Comparison of ENCODE assay signal across 23 cellular contexts in genomic region chr16:68015681-68016080, GRCh38. TPM values are rescaled to one million over a fixed set of nuclear protein-coding genes. Genes with fewer than 3 reads are reported as not detected.
A peak's percentile ranks its signal among the peaks of the same experiment; 100 is the strongest.
DNase-seq lines count a peak whose midpoint lies in the region; ATAC-seq, FAIRE-seq and TF ChIP-seq lines count a peak whose summit lies in the region.
"Had no signal": no experiment of that assay in that cellular context is flagged by ENCODE, and none has a peak within 500 bp of the region (broad histone marks: within the 10 kb centered on the region; RNA-seq: fewer than 3 reads in every experiment).

Gene DPEP2NB, minus strand, starts transcription at chr16:68015911. Its CDS starts 141 bp downstream, at chr16:68015770.

- H3K4me3 Mint-ChIP-seq in neural progenitor cell (no peak within 1 kb of the TSS), chondrocyte (ENCODE audit: unreplicated experiment) (no peak within 1 kb of the TSS)

- DNase-seq in A549 (ENCODE audit: low read depth in 1 of 2, low spot score in 1 of 2) (no peak), D341Med (ENCODE audit: low spot score) (peak; percentile 3), K562 (ENCODE audit: extremely low read depth in 1 of 4, low spot score in 3 of 4) (peak in 1 of 4 experiments; percentile 5), neural progenitor cell (ENCODE audit: low spot score) (no peak), chondrocyte (ENCODE audit: low spot score) (no peak), HUDEP-2 (lab: John Stamatoyannopoulos, UW; ENCODE audit: unreplicated experiment in 76 of 76) (no peak)
- DNase-seq: GDM1, HCEC 1CT, NCI-H1105 treated with DMSO at 0.1 percent for 48 hours, NCI-H1694, NCI-H2081 treated with DMSO at 0.1 percent for 48 hours, NCI-H345, NCI-H524 treated with DMSO at 0.1 percent for 48 hours, PC-3, RPMI8226, SHP77 treated with DMSO at 0.1 percent for 48 hours, SK-N-SH had no signal

- no peaks in the 10 kb centered on the region; a peak in 1 of 5 replicates for H3K27me3 ChIP-seq in K562 (ENCODE audit: control insufficient read depth in 2 of 2, insufficient read depth in 2 of 2, low read length in 2 of 2)
- no peaks in the 10 kb centered on the region for H3K27me3 ChIP-seq in neural progenitor cell
- H3K27me3 ChIP-seq: BLaER1 treated with 17β-estradiol and CSF1 and Interleukin-3, amounts not matched to agents 10 nM and 100 nM had no signal

- peak within 1 kb of the TSS; percentile 68 for H3K27ac Mint-ChIP-seq in neural progenitor cell
- no peak within 1 kb of the TSS for H3K27ac Mint-ChIP-seq in chondrocyte (ENCODE audit: unreplicated experiment)

- H3K36me3 ChIP-seq in K562 (ENCODE audit: control insufficient read depth, insufficient read depth, low read length) (no peaks in the 10 kb centered on the region; the same call in 2 of the 3 replicates), neural progenitor cell (no peaks in the 10 kb centered on the region)

- no TSS peak for BruUV-seq in K562 (replicated peaks; lab: Mats Ljungman, UMichigan)

- POLR2A ChIA-PET in A549 (lab: Yijun Ruan, JAX): no interaction called here
- POLR2A ChIA-PET in K562 (lab: Yijun Ruan, JAX): interaction anchor here (0.5 to 1.9 kb wide), 4 partner anchors 10 to 69 kb away, joined by 3 to 9 read pairs (median 4); partner anchors contain the start of gene NFATC3

- CTCF ChIA-PET in A549 (lab: Yijun Ruan, JAX) (interaction anchor here (1.7 to 2.0 kb wide), 2 partner anchors 25 kb away, joined by 4 to 6 read pairs; no protein-coding TSS in a partner anchor), K562 (lab: Yijun Ruan, JAX; ENCODE audit: low intra/inter-chr PET ratio) (no interaction called here)

- H3K27me3 Mint-ChIP-seq in neural progenitor cell (ENCODE audit: insufficient read depth, low read depth): peaks cover 9% of the 10 kb centered on the region
- peaks cover 2% of the 10 kb centered on the region for H3K27me3 Mint-ChIP-seq in chondrocyte (ENCODE audit: low read depth)

- no peak within 1 kb of the TSS for H3K4me2 ChIP-seq in A549
- H3K4me2 ChIP-seq in K562 (ENCODE audit: insufficient read depth, low read length): 0 out of 2 replicates have a peak within 1 kb of the TSS, but pooled peaks have one; percentile 11
- H3K4me2 ChIP-seq in neural progenitor cell: no peak within 1 kb of the TSS
- H3K4me2 ChIP-seq: SK-N-SH had no signal

- no peak for TF ChIP-seq CTCF in A549 (IDR thresholded peaks at IDR 0.05)
- no peak for TF ChIP-seq CTCF in K562 (IDR thresholded peaks at IDR 0.05 in 2 of 3, conservative IDR thresholded peaks at IDR 0.05 in 1 of 3; ENCODE audit: insufficient read depth in 2 of 3, low read depth in 1 of 3, low read length in 3 of 3)
- no peak for TF ChIP-seq CTCF in neural progenitor cell (IDR thresholded peaks at IDR 0.05)
- no peak for TF ChIP-seq CTCF in chondrocyte (IDR thresholded peaks at IDR 0.05)

- no peaks in the 10 kb centered on the region for H3F3A ChIP-seq in neural progenitor cell (ENCODE audit: low read depth)

- in situ Hi-C loops in K562 (cut with MboI): no loop called here

- no peak within 1 kb of the TSS for H3K27ac ChIP-seq in A549
- no peak within 1 kb of the TSS for H3K27ac ChIP-seq in K562 (ENCODE audit: extremely low read depth, low read depth, low read length)
- H3K27ac ChIP-seq in neural progenitor cell: no peak within 1 kb of the TSS

- H4K20me1 ChIP-seq in K562 (replicated peaks; ENCODE audit: control insufficient read depth, insufficient read depth, low read length): no peaks in the 10 kb centered on the region
- H4K20me1 ChIP-seq in neural progenitor cell (ENCODE audit: low read depth): no peaks in the 10 kb centered on the region
- H4K20me1 ChIP-seq: BLaER1 treated with 17β-estradiol and CSF1 and Interleukin-3, amounts not matched to agents 10 nM and 100 nM had no signal

- H3K4me1 ChIP-seq in A549: no peaks in the 10 kb centered on the region
- H3K4me1 ChIP-seq in K562 (replicated peaks in 1 of 2; ENCODE audit: control insufficient read depth in 2 of 2, insufficient read depth in 2 of 2, low read length in 2 of 2): peaks cover 0 to 13% of the 10 kb centered on the region in 2 experiments; a peak in 2 of 5 replicates
- no peaks in the 10 kb centered on the region for H3K4me1 ChIP-seq in neural progenitor cell

- no peak for TF ChIP-seq EP300 in A549 (IDR thresholded peaks at IDR 0.05)
- no peak for TF ChIP-seq EP300 in K562 (IDR thresholded peaks at IDR 0.05; ENCODE audit: low read length)

- no peaks in the 10 kb centered on the region for H3K79me2 ChIP-seq in K562 (ENCODE audit: control insufficient read depth, insufficient read depth, low read length)
- H3K79me2 ChIP-seq in neural progenitor cell (ENCODE audit: low read depth): no peaks in the 10 kb centered on the region

- H3K9me3 ChIP-seq in A549 (no peaks in the 10 kb centered on the region), K562 (replicated peaks; ENCODE audit: control insufficient read depth, insufficient read depth, low read depth, low read length) (no peaks in the 10 kb centered on the region), neural progenitor cell (ENCODE audit: low read depth) (no peaks in the 10 kb centered on the region)
- H3K9me3 ChIP-seq: BLaER1 treated with 17β-estradiol and CSF1 and Interleukin-3, amounts not matched to agents 10 nM and 100 nM; SK-N-SH had no signal

- no peaks in the 10 kb centered on the region for H3K9me1 ChIP-seq in K562 (ENCODE audit: control insufficient read depth, insufficient read depth, low read length)

- H3K4me3 ChIP-seq in A549 (no peak within 1 kb of the TSS), K562 (no peak within 1 kb of the TSS), neural progenitor cell (no peak within 1 kb of the TSS)
- H3K4me3 ChIP-seq: BLaER1 treated with 17β-estradiol and CSF1 and Interleukin-3, amounts not matched to agents 10 nM and 100 nM had no signal

- 69% methylated on average over 5 of the region's 5 CpGs for WGBS in A549 (ENCODE audit: missing lambda C conversion rate)
- WGBS in K562 (ENCODE audit: insufficient coverage, low coverage, missing lambda C conversion rate): 48% methylated on average over 5 of the region's 5 CpGs

- H3K4me1 Mint-ChIP-seq in neural progenitor cell (peaks cover 3% of the 10 kb centered on the region), chondrocyte (ENCODE audit: low read depth) (no peaks in the 10 kb centered on the region)

- FAIRE-seq in A549 (lab: Jason Lieb, UNC) (no peak), K562 (lab: Jason Lieb, UNC) (no peak)

- H3K9ac ChIP-seq in K562 (ENCODE audit: insufficient read depth in 1 of 2, low read depth in 2 of 2, low read length in 2 of 2) (peak within 1 kb of the TSS in 1 of 2 experiments; percentile 76; a peak in 1 of 4 replicates), neural progenitor cell (no peak within 1 kb of the TSS)
- H3K9ac ChIP-seq: BLaER1 treated with 17β-estradiol and CSF1 and Interleukin-3, amounts not matched to agents 10 nM and 100 nM; SK-N-SH had no signal

- no peaks in the 10 kb centered on the region for H3K36me3 Mint-ChIP-seq in neural progenitor cell
- H3K36me3 Mint-ChIP-seq in chondrocyte (ENCODE audit: low read depth): no peaks in the 10 kb centered on the region

- intact Hi-C loops in K562 (cut with micrococcal nuclease): no loop called here

- H2AFZ ChIP-seq in K562 (ENCODE audit: low read depth, low read length) (peak within 1 kb of the TSS; percentile 60), neural progenitor cell (replicated peaks) (no peak within 1 kb of the TSS)

- H3K9me3 Mint-ChIP-seq in neural progenitor cell (no peaks in the 10 kb centered on the region), chondrocyte (ENCODE audit: low read depth) (no peaks in the 10 kb centered on the region)

- TF ChIP-seq POLR2A in A549 (IDR thresholded peaks at IDR 0.05; ENCODE audit: low read length) (no peak), K562 (conservative IDR thresholded peaks at IDR 0.05) (no peak)

- TF ChIP-seq RAD21 in A549 (conservative IDR thresholded peaks at IDR 0.05 in 1 of 2, IDR thresholded peaks at IDR 0.05 in 1 of 2) (no peak), K562 (CRISPR knock-in tag; conservative IDR thresholded peaks at IDR 0.05 in 1 of 2, IDR thresholded peaks at IDR 0.05 in 1 of 2) (no peak)

- ATAC-seq in A549: peak; percentile 37 to 42; a peak in 4 of 6 replicates
- peak; percentile 15; the same call in 1 of the 3 replicates for ATAC-seq in K562
- ATAC-seq in HG03097 (IDR thresholded peaks at IDR 0.05; ENCODE audit: low FRiP score, unreplicated experiment): no peak
- no peak for ATAC-seq in HG03521 (IDR thresholded peaks at IDR 0.05; ENCODE audit: unreplicated experiment)
- ATAC-seq: PC-3 had no signal

TF ChIP-seq in A549, 52 proteins besides CTCF, POLR2A, EP300 and RAD21 (continues in another document):
- no peak for TF ChIP-seq TP53 (CRISPR knock-in tag; IDR thresholded peaks at IDR 0.05)
- TF ChIP-seq CBX2 (IDR thresholded peaks at IDR 0.05; ENCODE audit: borderline replicate concordance, low read depth): no peak
- TF ChIP-seq CHD4 (IDR thresholded peaks at IDR 0.05; ENCODE audit: borderline replicate concordance): no peak

TF ChIP-seq in K562, 482 proteins besides CTCF, POLR2A, EP300 and RAD21 (continues in another document):
- peak; percentile 33; the same call in 1 of the 2 replicates for TF ChIP-seq RFX1 (IDR thresholded peaks at IDR 0.05)

RNA-seq across cellular contexts. Expression of gene DPEP2NB, which starts in this region (rescaled TPM):
- polyA plus RNA-seq in A549 (2011; rRNA removed): not detected in 2 replicates
- polyA plus RNA-seq in A549 (2012; cell fraction: cytosol; rRNA removed): not detected in 2 replicates
- not detected in 2 replicates for polyA plus RNA-seq in A549 (2012; cell fraction: nucleus; rRNA removed)
- polyA plus RNA-seq in A549 (2017; fragmentation: RNase III; extraction: RNeasy Plus Mini Kit Qiagen cat#74134 plus additional on column Dnase treatment): not detected in 3 replicates
- not detected in 2 replicates for polyA minus RNA-seq in A549 (2011; rRNA and poly(A)+ RNA removed)
- not detected in 2 replicates for total RNA-seq in K562 (2011; cell fraction: chromatin; rRNA removed; ENCODE audit: low replicate concordance)
- not detected in 2 replicates for total RNA-seq in K562 (2011; cell fraction: nucleolus; rRNA removed)
- not detected in 2 replicates for total RNA-seq in K562 (2011; cell fraction: nucleoplasm; rRNA removed)
- total RNA-seq in K562 (2014; rRNA removed): not detected in 2 replicates
- not detected in 2 replicates for total RNA-seq in K562 (2014; rRNA removed; fragmentation: Illumina TruSeq; extraction: Trizol)
- total RNA-seq in K562 (2015; rRNA removed; fragmentation: Illumina TruSeq; extraction: Trizol): not detected in 2 replicates
- total RNA-seq in K562 (2021): not detected in 2 replicates
- polyA plus RNA-seq in K562 (2011; rRNA removed): not detected in 2 replicates
- not detected in 2 replicates for polyA plus RNA-seq in K562 (2011; cell fraction: cytosol; rRNA removed)
- polyA plus RNA-seq in K562 (2011; cell fraction: nucleus; rRNA removed): not detected in 2 replicates
- polyA plus RNA-seq in K562 (2012): 0.07 TPM in 1 of 2 replicates, not detected in the other
- not detected in 2 replicates for polyA plus RNA-seq in K562 (2014; fragmentation: Illumina TruSeq; extraction: Trizol)
- not detected for polyA plus RNA-seq in K562 (2014; fragmentation: Nextera tagmentation; extraction: Ambion mirVana)
- polyA plus RNA-seq in K562 (2014; rRNA removed): not detected in 2 replicates
- polyA minus RNA-seq in K562 (2011; rRNA and poly(A)+ RNA removed): not detected in 2 replicates
- polyA minus RNA-seq in K562 (2011; cell fraction: cytosol; rRNA and poly(A)+ RNA removed): not detected in 2 replicates
- not detected in 2 replicates for polyA minus RNA-seq in K562 (2011; cell fraction: nucleus; rRNA and poly(A)+ RNA removed)
- not detected in 2 replicates for total RNA-seq in neural progenitor cell (ENCODE audit: low replicate concordance)
- total RNA-seq in chondrocyte: not detected in 3 replicates
- total RNA-seq: A673, Daoy, HT1080, PC-3 had no signal
- polyA plus RNA-seq: SK-N-SH had no signal

Comparison
In these comparisons a context has a peak if more than half of its experiments do, and no peak if none do; other contexts are left out.
1. Peak in ATAC-seq in A549; RNA of the gene not detected or under 1 TPM.
2. Peak in ATAC-seq and H3K4me2 ChIP-seq in K562; RNA of the gene not detected or under 1 TPM.